Comparison of ENCODE assay signal across 15 cellular contexts in the genomic region with DNA sequence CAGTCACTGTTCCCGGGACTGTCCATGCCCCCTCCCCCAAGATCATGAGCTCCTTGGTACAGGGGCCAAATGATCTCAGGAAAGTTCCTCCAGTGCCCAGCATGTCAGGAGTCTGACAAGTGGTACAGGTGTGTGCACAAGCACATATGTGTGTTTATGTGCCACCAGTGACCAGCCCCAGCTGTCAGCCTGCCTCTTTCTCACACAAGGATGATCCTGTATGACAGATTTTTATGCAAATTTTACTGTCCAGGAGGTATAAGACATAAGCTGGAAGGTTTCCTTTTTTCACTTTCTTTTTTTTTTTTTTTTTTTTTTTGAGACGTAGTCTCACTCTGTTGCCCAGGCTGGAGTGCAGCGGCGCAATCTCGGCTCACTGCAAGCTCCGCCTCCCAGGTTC. TPM values are rescaled to one million over a fixed set of nuclear protein-coding genes. Genes with fewer than 3 reads are reported as not detected.
DNase-seq lines count a peak whose midpoint lies in the region; ATAC-seq lines count a peak whose summit lies in the region.
"Had no signal": no experiment of that assay in that cellular context is flagged by ENCODE, and none has a peak within 500 bp of the region (broad histone marks: within the 10 kb centered on the region; RNA-seq: fewer than 3 reads in every experiment).

No MANE protein-coding gene starts in this region.

- no peak overlapping the region for H3K4me3 Mint-ChIP-seq in naive thymus-derived CD4-positive, alpha-beta T cell
- H3K4me3 Mint-ChIP-seq: activated CD4-positive, alpha-beta T cell treated with anti-CD3 and anti-CD28 coated beads for 36 hours; activated T-cell treated with anti-CD3 and anti-CD28 coated beads, Interleukin-2, amount 50 U/mL, for 4 hours had no signal

- POLR2A ChIA-PET in naive thymus-derived CD4-positive, alpha-beta T cell (lab: Charles Lee), result interaction anchor here (0.8 kb wide), 1 partner anchor 16 kb away, joined by 5 read pairs; no protein-coding TSS in a partner anchor

- H3K27me3 Mint-ChIP-seq in naive thymus-derived CD4-positive, alpha-beta T cell, result no peaks in the 10 kb centered on the region
- H3K27me3 Mint-ChIP-seq: activated CD4-positive, alpha-beta T cell treated with anti-CD3 and anti-CD28 coated beads for 36 hours had no signal

- no peak overlapping the region for H3K4me3 ChIP-seq in naive thymus-derived CD4-positive, alpha-beta T cell (ENCODE audit: low read length)
- H3K4me3 ChIP-seq: BLaER1 treated with 17β-estradiol and CSF1 and Interleukin-3, amounts not matched to agents 10 nM and 100 nM; colonic mucosa; PC-9 had no signal

- intact Hi-C loops in naive thymus-derived CD4-positive, alpha-beta T cell (cut with micrococcal nuclease), result no loop called here

- H3K27ac Mint-ChIP-seq in naive thymus-derived CD4-positive, alpha-beta T cell, result peak overlapping the region in 2 of 9 donors; percentile 51 to 70
- H3K27ac Mint-ChIP-seq: activated CD4-positive, alpha-beta T cell treated with anti-CD3 and anti-CD28 coated beads for 36 hours had no signal

- ATAC-seq in GM18520 (IDR thresholded peaks at IDR 0.05; ENCODE audit: unreplicated experiment) (peak; percentile 55), GM21360 (IDR thresholded peaks at IDR 0.05; ENCODE audit: unreplicated experiment) (peak; percentile 62), HG03095 (IDR thresholded peaks at IDR 0.05; ENCODE audit: unreplicated experiment) (peak; percentile 72)
- ATAC-seq in naive thymus-derived CD4-positive, alpha-beta T cell, result no peak
- ATAC-seq: activated CD4-positive, alpha-beta T cell treated with anti-CD3 and anti-CD28 coated beads for 36 hours; activated T-cell treated with anti-CD3 and anti-CD28 coated beads, Interleukin-2, amount 50 U/mL, for 4 hours had no signal

- DNase-seq in germinal center (ENCODE audit: low spot score) (peak; percentile 58), AML-193 (lab: John Stamatoyannopoulos, UW) (no peak), medulla oblongata (ENCODE audit: extremely low spot score) (no peak)
- DNase-seq in activated naive CD4-positive, alpha-beta T cell treated with Interleukin-2 at 50 U/mL for 16 hours, result no peak
- DNase-seq in naive thymus-derived CD4-positive, alpha-beta T cell, result no peak
- DNase-seq: activated CD4-positive, alpha-beta T cell treated with anti-CD3 and anti-CD28 coated beads for 36 hours; activated T-cell treated with anti-CD3 and anti-CD28 coated beads, Interleukin-2, amount 50 U/mL, for 4 hours; amniotic stem cell; colonic mucosa; NCI-H345; PC-9 had no signal

- H3K9me3 Mint-ChIP-seq in naive thymus-derived CD4-positive, alpha-beta T cell, result peaks cover 0 to 2% (median 0%) of the 10 kb centered on the region in 11 donors
- H3K9me3 Mint-ChIP-seq: activated T-cell treated with anti-CD3 and anti-CD28 coated beads, Interleukin-2, amount 50 U/mL, for 4 hours had no signal

- peaks cover 0 to 4% (median 0%) of the 10 kb centered on the region in 7 donors for H3K4me1 Mint-ChIP-seq in naive thymus-derived CD4-positive, alpha-beta T cell
- H3K4me1 Mint-ChIP-seq: activated CD4-positive, alpha-beta T cell treated with anti-CD3 and anti-CD28 coated beads for 36 hours had no signal

- H3K9me3 ChIP-seq in naive thymus-derived CD4-positive, alpha-beta T cell (ENCODE audit: control insufficient read depth in 2 of 3, low read length in 3 of 3), result no peaks in the 10 kb centered on the region
- H3K9me3 ChIP-seq: BLaER1 treated with 17β-estradiol and CSF1 and Interleukin-3, amounts not matched to agents 10 nM and 100 nM; colonic mucosa had no signal

- H3K27ac ChIP-seq in naive thymus-derived CD4-positive, alpha-beta T cell (ENCODE audit: low read depth, low read length), result no peak overlapping the region
- H3K27ac ChIP-seq: BLaER1 treated with 17β-estradiol and CSF1 and Interleukin-3, amounts not matched to agents 10 nM and 100 nM; colonic mucosa; PC-9 had no signal

- H3K4me1 ChIP-seq in naive thymus-derived CD4-positive, alpha-beta T cell (ENCODE audit: control insufficient read depth in 2 of 2, insufficient read depth in 2 of 2, low read length in 2 of 2), result no peaks in the 10 kb centered on the region
- H3K4me1 ChIP-seq: colonic mucosa had no signal

- H3K27me3 ChIP-seq in naive thymus-derived CD4-positive, alpha-beta T cell (ENCODE audit: control insufficient read depth in 2 of 2, insufficient read depth in 2 of 2, low read length in 2 of 2), result no peaks in the 10 kb centered on the region
- H3K27me3 ChIP-seq: BLaER1 treated with 17β-estradiol and CSF1 and Interleukin-3, amounts not matched to agents 10 nM and 100 nM; colonic mucosa had no signal

- CTCF ChIA-PET in naive thymus-derived CD4-positive, alpha-beta T cell (lab: Charles Lee), result no interaction called here

- H3K36me3 Mint-ChIP-seq in naive thymus-derived CD4-positive, alpha-beta T cell, result peaks cover 0 to 14% (median 0%) of the 10 kb centered on the region in 5 donors

- H3K36me3 ChIP-seq in naive thymus-derived CD4-positive, alpha-beta T cell (ENCODE audit: control insufficient read depth in 2 of 3, insufficient read depth in 3 of 3, low read length in 3 of 3), result peaks cover 0 to 12% (median 0%) of the 10 kb centered on the region in 3 experiments
- H3K36me3 ChIP-seq: colonic mucosa had no signal

RNA-seq across cellular contexts. Expression of gene GFOD2, which starts 31.4 kb away (rescaled TPM):
- total RNA-seq in naive thymus-derived CD4-positive, alpha-beta T cell, result 10 to 100 TPM in 3 of 5 experiments, 1 to 10 TPM in 2; 6.3 to 13.4 (median 11.4) TPM
- 10 to 100 TPM in 1 of 2 donors, 1 to 10 TPM in 1; 4.6 to 14.6 TPM for polyA plus RNA-seq in naive thymus-derived CD4-positive, alpha-beta T cell

RNA-seq across cellular contexts. Expression of gene RANBP10, which starts 55.9 kb away (rescaled TPM):
- 10 to 100 TPM; 22.3 to 26.6 (median 24.7) TPM for total RNA-seq in naive thymus-derived CD4-positive, alpha-beta T cell
- polyA plus RNA-seq in naive thymus-derived CD4-positive, alpha-beta T cell, result 10 to 100 TPM in 1 of 2 donors, 1 to 10 TPM in 1; 9.3 to 13.5 TPM

RNA-seq across cellular contexts. Expression of gene TSNAXIP1, which starts 56.2 kb away (rescaled TPM):
- 1 to 10 TPM in 1 of 5 experiments, under 1 TPM in 4; 0.24 to 1.1 (median 0.54) TPM for total RNA-seq in naive thymus-derived CD4-positive, alpha-beta T cell
- not detected for polyA plus RNA-seq in naive thymus-derived CD4-positive, alpha-beta T cell
